ENCODE assay signal across 1 cellular context in the genomic region with DNA sequence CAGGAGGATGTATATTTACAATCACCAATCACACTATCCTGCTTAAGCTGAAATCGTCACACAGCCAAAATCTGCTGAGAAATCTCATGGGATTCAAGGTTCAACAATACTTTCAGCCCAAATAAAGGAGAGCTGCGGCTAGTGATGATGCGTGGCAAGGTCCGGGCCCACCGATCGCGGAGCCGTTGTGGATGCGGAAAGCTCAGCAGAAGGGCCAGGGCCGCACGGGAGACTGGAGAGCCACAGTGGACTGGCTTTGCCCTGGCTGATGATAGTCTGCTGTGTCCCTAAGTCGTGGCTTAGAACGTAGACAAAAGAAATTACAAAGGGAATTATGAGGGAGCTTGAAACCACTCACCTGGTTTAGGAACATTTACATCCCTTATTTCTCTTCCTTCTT.
TF ChIP-seq lines count a peak whose summit lies in the region.

No MANE protein-coding gene starts in this region.

TF ChIP-seq in K562, 482 proteins besides CTCF, POLR2A, EP300 and RAD21:
- TF ChIP-seq, protein P1, sequence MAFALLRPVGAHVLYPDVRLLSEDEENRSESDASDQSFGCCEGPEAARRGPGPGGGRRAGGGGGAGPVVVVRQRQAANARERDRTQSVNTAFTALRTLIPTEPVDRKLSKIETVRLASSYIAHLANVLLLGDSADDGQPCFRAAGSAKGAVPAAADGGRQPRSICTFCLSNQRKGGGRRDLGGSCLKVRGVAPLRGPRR (CRISPR knock-in tag; IDR thresholded peaks at IDR 0.05), result no peak
- TF ChIP-seq RFX5 (IDR thresholded peaks at IDR 0.05; ENCODE audit: low read depth, low read length) (no peak), ZNF174 (CRISPR knock-in tag; IDR thresholded peaks at IDR 0.05) (no peak), MCM5 (IDR thresholded peaks at IDR 0.05; ENCODE audit: low read depth) (no peak), PTRF (tag; IDR thresholded peaks at IDR 0.05) (no peak), CBFB (CRISPR knock-in tag; IDR thresholded peaks at IDR 0.05) (no peak), KDM1A (IDR thresholded peaks at IDR 0.05) (no peak), POLR3A (IDR thresholded peaks at IDR 0.05; ENCODE audit: borderline replicate concordance, extremely low read depth, insufficient read depth, insufficient read length) (no peak), FIP1L1 (IDR thresholded peaks at IDR 0.05; ENCODE audit: low read depth, low read length, poor library complexity, severe bottlenecking) (no peak), CBX8 (IDR thresholded peaks at IDR 0.05; ENCODE audit: borderline replicate concordance, extremely low read depth, low read depth, low read length, poor library complexity, severe bottlenecking) (no peak), SAFB2 (IDR thresholded peaks at IDR 0.05; ENCODE audit: borderline replicate concordance, low read depth, low read length, severe bottlenecking) (no peak), HDAC8 (tag; IDR thresholded peaks at IDR 0.05) (no peak)
- TF ChIP-seq, protein P2, sequence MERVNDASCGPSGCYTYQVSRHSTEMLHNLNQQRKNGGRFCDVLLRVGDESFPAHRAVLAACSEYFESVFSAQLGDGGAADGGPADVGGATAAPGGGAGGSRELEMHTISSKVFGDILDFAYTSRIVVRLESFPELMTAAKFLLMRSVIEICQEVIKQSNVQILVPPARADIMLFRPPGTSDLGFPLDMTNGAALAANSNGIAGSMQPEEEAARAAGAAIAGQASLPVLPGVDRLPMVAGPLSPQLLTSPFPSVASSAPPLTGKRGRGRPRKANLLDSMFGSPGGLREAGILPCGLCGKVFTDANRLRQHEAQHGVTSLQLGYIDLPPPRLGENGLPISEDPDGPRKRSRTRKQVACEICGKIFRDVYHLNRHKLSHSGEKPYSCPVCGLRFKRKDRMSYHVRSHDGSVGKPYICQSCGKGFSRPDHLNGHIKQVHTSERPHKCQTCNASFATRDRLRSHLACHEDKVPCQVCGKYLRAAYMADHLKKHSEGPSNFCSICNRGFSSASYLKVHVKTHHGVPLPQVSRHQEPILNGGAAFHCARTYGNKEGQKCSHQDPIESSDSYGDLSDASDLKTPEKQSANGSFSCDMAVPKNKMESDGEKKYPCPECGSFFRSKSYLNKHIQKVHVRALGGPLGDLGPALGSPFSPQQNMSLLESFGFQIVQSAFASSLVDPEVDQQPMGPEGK (CRISPR knock-in tag; IDR thresholded peaks at IDR 0.05; ENCODE audit: borderline replicate concordance), result no peak
